8 cellular contexts compared by ENCODE assay signal in the genomic region with DNA sequence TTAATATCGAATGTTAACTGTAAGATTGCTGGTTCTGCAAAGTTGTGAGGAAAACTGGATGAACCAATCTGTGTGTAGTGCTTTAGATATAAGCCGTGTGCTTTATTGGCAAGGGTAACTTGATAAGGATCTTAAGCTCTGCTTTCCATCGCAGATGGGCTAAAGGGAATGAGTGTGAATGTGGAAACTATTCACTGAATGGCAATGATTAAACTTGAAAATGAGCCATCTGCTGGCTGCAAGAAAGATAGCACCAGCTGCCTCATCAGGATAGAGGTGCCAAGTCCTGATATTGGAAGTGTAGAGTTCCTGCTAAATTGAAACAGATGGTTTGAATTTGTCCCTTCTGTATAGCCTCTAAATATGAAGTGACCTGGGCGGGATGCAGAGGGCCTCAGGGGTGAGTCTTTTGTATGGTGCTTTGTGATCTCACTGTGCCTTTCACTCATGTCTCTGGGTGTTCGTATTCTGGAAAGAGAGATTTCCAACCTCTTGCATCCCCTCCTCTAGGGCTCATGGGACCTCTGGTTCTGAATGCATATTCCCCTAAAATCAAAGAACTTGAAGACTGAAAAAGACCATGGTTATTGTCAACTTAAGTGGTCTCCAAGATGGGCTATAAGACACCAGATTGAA. TPM values are rescaled to one million over a fixed set of nuclear protein-coding genes. Genes with fewer than 3 reads are reported as not detected.
DNase-seq lines count a peak whose midpoint lies in the region; ATAC-seq and TF ChIP-seq lines count a peak whose summit lies in the region.

No MANE protein-coding gene starts in this region.

- H2AFZ ChIP-seq in neural cell (ENCODE audit: low read depth, low read length), result no peak overlapping the region

- H3F3A ChIP-seq in neural cell (ENCODE audit: insufficient read depth, low read length, poor library complexity, severe bottlenecking), result no peaks in the 10 kb centered on the region

- H3K4me1 Mint-ChIP-seq in activated CD4-positive, alpha-beta T cell treated with anti-CD3 and anti-CD28 coated beads for 36 hours, result no peaks in the 10 kb centered on the region

- H3K9ac ChIP-seq in neural cell (ENCODE audit: low read length), result no peak overlapping the region

- CTCF ChIA-PET in activated CD4-positive, alpha-beta T cell treated with anti-CD3 and anti-CD28 coated beads for 36 hours (lab: Charles Lee), result interaction anchor here (0.6 to 2.7 kb wide), 5 partner anchors 9 to 283 kb away, joined by 3 to 22 read pairs (median 4); a partner anchor contains a TSS

- H4K20me1 ChIP-seq in neural cell (ENCODE audit: insufficient read depth), result no peaks in the 10 kb centered on the region

- no peak for DNase-seq in left ventricle myocardium inferior
- no peak for DNase-seq in Right ventricle myocardium superior
- peak; percentile 67 for DNase-seq in NCI-H526 treated with DMSO at 0.1 percent for 48 hours (lab: John Stamatoyannopoulos, UW)
- peak; percentile 49 for DNase-seq in dermis blood vessel endothelial cell
- no peak for DNase-seq in activated CD4-positive, alpha-beta T cell treated with anti-CD3 and anti-CD28 coated beads for 36 hours
- DNase-seq in NCI-H146 (lab: John Stamatoyannopoulos, UW), result no peak

- H3K4me1 ChIP-seq in left ventricle myocardium inferior, result no peaks in the 10 kb centered on the region

- TF ChIP-seq CTCF in left ventricle myocardium inferior (IDR thresholded peaks at IDR 0.05; ENCODE audit: borderline replicate concordance) (peak; percentile 45), neural cell (IDR thresholded peaks at IDR 0.05; ENCODE audit: poor library complexity, severe bottlenecking) (peak; percentile 74)

- peak; percentile 67 for TF ChIP-seq RAD21 in neural cell (conservative IDR thresholded peaks at IDR 0.05)

- H3K27ac Mint-ChIP-seq in activated CD4-positive, alpha-beta T cell treated with anti-CD3 and anti-CD28 coated beads for 36 hours, result no peak overlapping the region

- H3K4me3 ChIP-seq in left ventricle myocardium inferior (no peak overlapping the region), neural cell (ENCODE audit: low read length) (no peak overlapping the region)

- no peaks in the 10 kb centered on the region for H3K9me2 ChIP-seq in neural cell (ENCODE audit: insufficient read depth, low read length)

- TF ChIP-seq EP300 in neural cell (conservative IDR thresholded peaks at IDR 0.05; ENCODE audit: poor library complexity, severe bottlenecking), result no peak

- H3K27me3 ChIP-seq in left ventricle myocardium inferior (ENCODE audit: low read depth) (peaks cover 11% of the 10 kb centered on the region), neural cell (ENCODE audit: insufficient read depth, low read depth, low read length) (no peaks in the 10 kb centered on the region)

- no peaks in the 10 kb centered on the region for H3K36me3 Mint-ChIP-seq in activated CD4-positive, alpha-beta T cell treated with anti-CD3 and anti-CD28 coated beads for 36 hours (ENCODE audit: low read depth)

- POLR2A ChIA-PET in activated CD4-positive, alpha-beta T cell treated with anti-CD3 and anti-CD28 coated beads for 36 hours (lab: Charles Lee), result no interaction called here

- no peaks in the 10 kb centered on the region for H3K79me2 ChIP-seq in neural cell (replicated peaks; ENCODE audit: insufficient read depth, low read length)

- H3K4me2 ChIP-seq in neural cell (ENCODE audit: low read length), result no peak overlapping the region

- no peak overlapping the region for H3K4me3 Mint-ChIP-seq in activated CD4-positive, alpha-beta T cell treated with anti-CD3 and anti-CD28 coated beads for 36 hours

- H3K36me3 ChIP-seq in left ventricle myocardium inferior (no peaks in the 10 kb centered on the region), neural cell (ENCODE audit: insufficient read depth, low read length) (no peaks in the 10 kb centered on the region)

- intact Hi-C loops in left ventricle myocardium inferior (cut with micrococcal nuclease) (no loop called here), Right ventricle myocardium superior (cut with DNase I) (no loop called here)
- intact Hi-C loops in activated CD4-positive, alpha-beta T cell treated with anti-CD3 and anti-CD28 coated beads for 36 hours (cut with DNase I, micrococcal nuclease), result loop anchor here (1.0 to 5.0 kb wide), 2 partner anchors 109 to 110 kb away; no protein-coding TSS in a partner anchor

- ATAC-seq in Right ventricle myocardium superior (ENCODE audit: poor library complexity) (no peak), GM19463 (IDR thresholded peaks at IDR 0.05; ENCODE audit: unreplicated experiment) (no peak)
- no peak for ATAC-seq in activated CD4-positive, alpha-beta T cell treated with anti-CD3 and anti-CD28 coated beads for 36 hours

- H3K27me3 Mint-ChIP-seq in activated CD4-positive, alpha-beta T cell treated with anti-CD3 and anti-CD28 coated beads for 36 hours, result peaks cover 3% of the 10 kb centered on the region

- H3K27ac ChIP-seq in left ventricle myocardium inferior (replicated peaks) (no peak overlapping the region), neural cell (ENCODE audit: low read length) (no peak overlapping the region)

- H3K9me3 ChIP-seq in left ventricle myocardium inferior (replicated peaks) (no peaks in the 10 kb centered on the region), neural cell (ENCODE audit: low read length) (no peaks in the 10 kb centered on the region)

- H3K9me3 Mint-ChIP-seq in activated CD4-positive, alpha-beta T cell treated with anti-CD3 and anti-CD28 coated beads for 36 hours (ENCODE audit: low read depth), result no peaks in the 10 kb centered on the region

TF ChIP-seq in neural cell, 6 proteins besides CTCF, POLR2A, EP300 and RAD21:
- TF ChIP-seq SMC3 (conservative IDR thresholded peaks at IDR 0.05; ENCODE audit: poor library complexity), result peak; percentile 79
- no peak for TF ChIP-seq TAF1 (IDR thresholded peaks at IDR 0.05; ENCODE audit: low read depth)
- TF ChIP-seq, protein P1, sequence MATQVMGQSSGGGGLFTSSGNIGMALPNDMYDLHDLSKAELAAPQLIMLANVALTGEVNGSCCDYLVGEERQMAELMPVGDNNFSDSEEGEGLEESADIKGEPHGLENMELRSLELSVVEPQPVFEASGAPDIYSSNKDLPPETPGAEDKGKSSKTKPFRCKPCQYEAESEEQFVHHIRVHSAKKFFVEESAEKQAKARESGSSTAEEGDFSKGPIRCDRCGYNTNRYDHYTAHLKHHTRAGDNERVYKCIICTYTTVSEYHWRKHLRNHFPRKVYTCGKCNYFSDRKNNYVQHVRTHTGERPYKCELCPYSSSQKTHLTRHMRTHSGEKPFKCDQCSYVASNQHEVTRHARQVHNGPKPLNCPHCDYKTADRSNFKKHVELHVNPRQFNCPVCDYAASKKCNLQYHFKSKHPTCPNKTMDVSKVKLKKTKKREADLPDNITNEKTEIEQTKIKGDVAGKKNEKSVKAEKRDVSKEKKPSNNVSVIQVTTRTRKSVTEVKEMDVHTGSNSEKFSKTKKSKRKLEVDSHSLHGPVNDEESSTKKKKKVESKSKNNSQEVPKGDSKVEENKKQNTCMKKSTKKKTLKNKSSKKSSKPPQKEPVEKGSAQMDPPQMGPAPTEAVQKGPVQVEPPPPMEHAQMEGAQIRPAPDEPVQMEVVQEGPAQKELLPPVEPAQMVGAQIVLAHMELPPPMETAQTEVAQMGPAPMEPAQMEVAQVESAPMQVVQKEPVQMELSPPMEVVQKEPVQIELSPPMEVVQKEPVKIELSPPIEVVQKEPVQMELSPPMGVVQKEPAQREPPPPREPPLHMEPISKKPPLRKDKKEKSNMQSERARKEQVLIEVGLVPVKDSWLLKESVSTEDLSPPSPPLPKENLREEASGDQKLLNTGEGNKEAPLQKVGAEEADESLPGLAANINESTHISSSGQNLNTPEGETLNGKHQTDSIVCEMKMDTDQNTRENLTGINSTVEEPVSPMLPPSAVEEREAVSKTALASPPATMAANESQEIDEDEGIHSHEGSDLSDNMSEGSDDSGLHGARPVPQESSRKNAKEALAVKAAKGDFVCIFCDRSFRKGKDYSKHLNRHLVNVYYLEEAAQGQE (IDR thresholded peaks at IDR 0.05; ENCODE audit: borderline replicate concordance), result no peak
TF ChIP-seq in neural cell: peak in this region for 1.

RNA-seq across cellular contexts. Expression of a gene that starts 9.2 kb away (rescaled TPM):
- total RNA-seq in left ventricle myocardium inferior (0.08 TPM), Right ventricle myocardium superior (not detected), dermis blood vessel endothelial cell (not detected in 2 replicates)
- polyA plus RNA-seq in neural cell, result not detected in 2 replicates
- not detected in 2 replicates for polyA minus RNA-seq in neural cell
- total RNA-seq in activated CD4-positive, alpha-beta T cell treated with anti-CD3 and anti-CD28 coated beads for 36 hours, result 1 to 10 TPM; 1.1 to 1.2 TPM

Comparison
In these comparisons a context has a peak if more than half of its experiments do, and no peak if none do; other contexts are left out.
1. DNase-seq: peak in NCI-H526 treated with DMSO at 0.1 percent for 48 hours (single experiment) and dermis blood vessel endothelial cell (single experiment); none in left ventricle myocardium inferior (single experiment), Right ventricle myocardium superior (single experiment), activated CD4-positive, alpha-beta T cell treated with anti-CD3 and anti-CD28 coated beads for 36 hours (single experiment) and NCI-H146 (single experiment).
2. intact Hi-C loops: an anchor here in activated CD4-positive, alpha-beta T cell treated with anti-CD3 and anti-CD28 coated beads for 36 hours (1.0 to 5.0 kb wide); none called in left ventricle myocardium inferior and Right ventricle myocardium superior.